In the genomic region with DNA sequence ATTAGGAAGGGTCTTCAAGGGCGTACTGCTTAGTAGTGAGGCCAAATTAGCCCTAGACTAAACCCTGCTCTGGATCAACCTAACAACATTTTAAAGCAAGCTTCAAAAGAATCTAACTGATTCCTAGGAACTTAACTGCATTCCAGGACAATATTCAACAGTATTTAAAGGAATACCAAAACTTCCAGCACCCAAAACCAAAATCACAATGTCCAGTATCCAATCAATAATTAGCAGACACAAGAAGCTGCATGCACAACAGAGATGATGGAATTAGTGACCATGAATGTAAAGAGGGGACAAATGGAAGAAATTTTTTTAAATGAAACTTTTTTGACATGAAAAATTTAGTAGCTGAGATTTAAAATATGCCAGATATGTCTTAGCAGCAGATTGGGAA, we compare ENCODE assay signal across 25 cellular contexts.
"Had no signal": no experiment of that assay in that cellular context is flagged by ENCODE, and none has a peak within 500 bp of the region (broad histone marks: within the 10 kb centered on the region; RNA-seq: fewer than 3 reads in every experiment).

No MANE protein-coding gene starts in this region.

- H3K4me1 ChIP-seq: pancreas, psoas muscle, right lobe of liver, tibial nerve, upper lobe of left lung, vagina had no signal

- H3K27ac ChIP-seq: neutrophil, pancreas, psoas muscle, right lobe of liver, sigmoid colon, stomach, thoracic aorta, thyroid gland, tibial nerve, upper lobe of left lung, vagina had no signal

- ATAC-seq: natural killer cell; pancreas; psoas muscle; right cardiac atrium; right lobe of liver; stimulated activated effector memory CD8-positive, alpha-beta T cell treated with anti-CD3 and anti-CD28 coated beads, Interleukin-12 subunit alpha, Interleukin-12 subunit beta, amount 100 ng/mL, for 72 hours; stimulated activated naive B cell treated with anti-CD40 and anti-IgM and Interleukin-4, amounts not matched to agents 10 μg/mL and 1 μg/mL and 100 μg/mL, for 72 hours had no signal

- H3K9me3 Mint-ChIP-seq: natural killer cell; nephron; stimulated activated effector memory CD8-positive, alpha-beta T cell treated with anti-CD3 and anti-CD28 coated beads, Interleukin-12 subunit alpha, Interleukin-12 subunit beta, amount 100 ng/mL, for 72 hours; stimulated activated naive CD8-positive, alpha-beta T cell treated with anti-CD3 and anti-CD28 coated beads, Interleukin-15, Interleukin-2, amounts not matched to agents 100 ng/mL and 50 ng/mL, for 24 hours had no signal

- H3K4me3 ChIP-seq: pancreas, psoas muscle, right lobe of liver, sigmoid colon, stomach, thoracic aorta, thyroid gland, tibial nerve, upper lobe of left lung, vagina had no signal

- H3K36me3 Mint-ChIP-seq: natural killer cell; stimulated activated effector memory CD8-positive, alpha-beta T cell treated with anti-CD3 and anti-CD28 coated beads, Interleukin-12 subunit alpha, Interleukin-12 subunit beta, amount 100 ng/mL, for 72 hours; stimulated activated naive B cell treated with anti-CD40 and anti-IgM and Interleukin-4, amounts not matched to agents 10 μg/mL and 1 μg/mL and 100 μg/mL, for 72 hours had no signal

- H3K9me3 ChIP-seq: neutrophil, pancreas, psoas muscle, right lobe of liver, sigmoid colon, thoracic aorta, thyroid gland, tibial nerve, upper lobe of left lung, vagina had no signal

- DNase-seq: natural killer cell; nucleus accumbens; pancreas; psoas muscle; right cardiac atrium; right lobe of liver; sigmoid colon; small intestine; stimulated activated CD4-positive, alpha-beta T cell treated with anti-CD3 and anti-CD28 coated beads, Interleukin-15, amount 100 ng/mL, for 24 hours; stimulated activated CD4-positive, alpha-beta T cell treated with anti-CD3 and anti-CD28 coated beads, Interleukin-2, amount 100 ng/mL, for 24 hours; stimulated activated CD4-positive, alpha-beta T cell treated with anti-CD3 and anti-CD28 coated beads, Interleukin-2, amount 100 ng/mL, for 48 hours; stimulated activated CD4-positive, alpha-beta T cell treated with anti-CD3 and anti-CD28 coated beads, Interleukin-4, amount 100 ng/mL, for 24 hours; stimulated activated naive B cell treated with anti-CD40 and anti-IgM and Interleukin-4, amounts not matched to agents 10 μg/mL and 1 μg/mL and 100 μg/mL, for 72 hours; stimulated activated naive CD4-positive, alpha-beta T cell treated with Interleukin-2 at 50 U/mL for 16 hours; stomach; thyroid gland; trophoblast cell; upper lobe of left lung had no signal

- H3K27ac Mint-ChIP-seq: natural killer cell; stimulated activated effector memory CD8-positive, alpha-beta T cell treated with anti-CD3 and anti-CD28 coated beads, Interleukin-12 subunit alpha, Interleukin-12 subunit beta, amount 100 ng/mL, for 72 hours; stimulated activated naive B cell treated with anti-CD40 and anti-IgM and Interleukin-4, amounts not matched to agents 10 μg/mL and 1 μg/mL and 100 μg/mL, for 72 hours; stimulated activated naive CD8-positive, alpha-beta T cell treated with anti-CD3 and anti-CD28 coated beads, Interleukin-15, Interleukin-2, amounts not matched to agents 100 ng/mL and 50 ng/mL, for 24 hours had no signal

- H3K36me3 ChIP-seq: neutrophil, pancreas, right lobe of liver, sigmoid colon, stomach, thoracic aorta, thyroid gland, tibial nerve, upper lobe of left lung, vagina had no signal

- H3K4me1 Mint-ChIP-seq: natural killer cell; stimulated activated effector memory CD8-positive, alpha-beta T cell treated with anti-CD3 and anti-CD28 coated beads, Interleukin-12 subunit alpha, Interleukin-12 subunit beta, amount 100 ng/mL, for 72 hours; stimulated activated naive B cell treated with anti-CD40 and anti-IgM and Interleukin-4, amounts not matched to agents 10 μg/mL and 1 μg/mL and 100 μg/mL, for 72 hours had no signal

- H3K27me3 ChIP-seq: neutrophil, pancreas, right lobe of liver, sigmoid colon, stomach, thyroid gland, tibial nerve, upper lobe of left lung, vagina had no signal

- H3K4me3 Mint-ChIP-seq: natural killer cell; stimulated activated effector memory CD8-positive, alpha-beta T cell treated with anti-CD3 and anti-CD28 coated beads, Interleukin-12 subunit alpha, Interleukin-12 subunit beta, amount 100 ng/mL, for 72 hours; stimulated activated naive B cell treated with anti-CD40 and anti-IgM and Interleukin-4, amounts not matched to agents 10 μg/mL and 1 μg/mL and 100 μg/mL, for 72 hours; stimulated activated naive CD8-positive, alpha-beta T cell treated with anti-CD3 and anti-CD28 coated beads, Interleukin-15, Interleukin-2, amounts not matched to agents 100 ng/mL and 50 ng/mL, for 24 hours had no signal
